In the genomic region with DNA sequence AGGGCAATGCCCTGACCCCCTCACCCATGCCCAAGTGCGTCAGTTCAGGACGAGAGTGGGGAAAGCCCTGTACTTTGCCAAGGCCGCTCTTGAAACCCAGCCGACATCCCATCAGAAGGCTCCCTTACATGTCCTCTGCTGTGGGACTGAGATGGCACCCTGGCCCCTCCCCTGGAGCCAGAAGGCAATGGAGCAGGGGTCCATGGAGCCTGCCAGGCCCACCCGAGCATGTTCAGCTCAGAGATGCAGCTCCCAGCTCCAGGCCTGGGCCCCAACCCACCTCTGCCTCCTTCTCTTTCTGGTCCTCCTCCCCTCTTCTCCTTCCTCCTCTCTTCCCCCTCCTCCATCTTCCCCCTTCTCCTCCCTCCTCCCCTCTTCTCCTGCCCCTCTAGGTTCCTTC, we compare ENCODE assay signal across 8 cellular contexts.
"Had no signal": no experiment of that assay in that cellular context is flagged by ENCODE, and none has a peak within 500 bp of the region (broad histone marks: within the 10 kb centered on the region; RNA-seq: fewer than 3 reads in every experiment).

No MANE protein-coding gene starts in this region.

- H3K4me3 ChIP-seq: GM23248, HAP-1 had no signal

- H3K9me3 ChIP-seq: HAP-1 had no signal

- H3K9ac ChIP-seq: GM23248 had no signal

- H2AFZ ChIP-seq: GM23248 had no signal

- DNase-seq: GM23248, GOT3, H7, HFFc6, KBM-7 had no signal

- ATAC-seq: HCT116 had no signal

- H3K36me3 ChIP-seq: HAP-1 had no signal

- H3K27ac ChIP-seq: GM23248, HL-60 had no signal
